ENCODE assay signal across 18 cellular contexts in genomic region chr11:124946735-124947141, GRCh38. TPM values are rescaled to one million over a fixed set of nuclear protein-coding genes. Genes with fewer than 3 reads are reported as not detected.
DNase-seq lines count a peak whose midpoint lies in the region; ATAC-seq and TF ChIP-seq lines count a peak whose summit lies in the region.
"Had no signal": no experiment of that assay in that cellular context is flagged by ENCODE, and none has a peak within 500 bp of the region (broad histone marks: within the 10 kb centered on the region; RNA-seq: fewer than 3 reads in every experiment).

No MANE protein-coding gene starts in this region.

- H3K9me3 Mint-ChIP-seq in brain (peaks cover 3 to 16% (median 11%) of the 10 kb centered on the region in 5 experiments), nephron progenitor cell (peaks cover 19% of the 10 kb centered on the region)
- peaks cover 18% of the 10 kb centered on the region for H3K9me3 Mint-ChIP-seq in activated CD8-positive, alpha-beta T cell treated with anti-CD3 and anti-CD28 coated beads, Interleukin-2, amount 10 ng/mL, durations not matched to agents 7 days and 5 days (ENCODE audit: insufficient read depth)

- DNase-seq in HPDE6-E6E7 (ENCODE audit: extremely low spot score) (peak; percentile 12), foreskin melanocyte (peak; percentile 25), putamen (ENCODE audit: low spot score) (peak; percentile 91), GM10248 (ENCODE audit: extremely low spot score) (no peak), NCI-H2227 treated with DMSO at 0.1 percent for 48 hours (lab: John Stamatoyannopoulos, UW) (no peak), nephron progenitor cell (no peak)
- DNase-seq in activated CD8-positive, alpha-beta T cell treated with anti-CD3 and anti-CD28 coated beads, Interleukin-2, amount 10 ng/mL, durations not matched to agents 7 days and 5 days = no peak
- DNase-seq: activated naive CD8-positive, alpha-beta T cell treated with anti-CD3 and anti-CD28 coated beads, Interleukin-2, amount 10 ng/mL, durations not matched to agents 7 days and 5 days; activated T-cell treated with anti-CD3 and anti-CD28 coated beads, Interleukin-2, amount 50 U/mL, for 48 hours; lower lobe of right lung; NCI-H146; NCI-H510A treated with DMSO at 0.1 percent for 48 hours; SK-N-SH had no signal

- no peak overlapping the region for H3K4me3 Mint-ChIP-seq in brain
- no peak overlapping the region for H3K4me3 Mint-ChIP-seq in activated CD8-positive, alpha-beta T cell treated with anti-CD3 and anti-CD28 coated beads, Interleukin-2, amount 10 ng/mL, durations not matched to agents 7 days and 5 days
- H3K4me3 Mint-ChIP-seq in nephron progenitor cell = no peak overlapping the region
- H3K4me3 Mint-ChIP-seq: activated naive CD8-positive, alpha-beta T cell treated with anti-CD3 and anti-CD28 coated beads, Interleukin-2, amount 10 ng/mL, durations not matched to agents 7 days and 5 days; neural crest cell had no signal

- CTCF ChIA-PET in GM10248 (lab: Yijun Ruan, JAX) = no interaction called here
- CTCF ChIA-PET in activated CD8-positive, alpha-beta T cell treated with anti-CD3 and anti-CD28 coated beads, Interleukin-2, amount 10 ng/mL, durations not matched to agents 7 days and 5 days (lab: Charles Lee) = no interaction called here

- H3K4me1 Mint-ChIP-seq in brain (peaks cover 38% of the 10 kb centered on the region), nephron progenitor cell (peaks cover 7% of the 10 kb centered on the region)
- peaks cover 20% of the 10 kb centered on the region for H3K4me1 Mint-ChIP-seq in activated CD8-positive, alpha-beta T cell treated with anti-CD3 and anti-CD28 coated beads, Interleukin-2, amount 10 ng/mL, durations not matched to agents 7 days and 5 days (ENCODE audit: low read depth)

- H3K36me3 Mint-ChIP-seq in brain (peaks cover 9% of the 10 kb centered on the region), nephron progenitor cell (ENCODE audit: low read depth) (peaks cover 8% of the 10 kb centered on the region)
- H3K36me3 Mint-ChIP-seq in activated CD8-positive, alpha-beta T cell treated with anti-CD3 and anti-CD28 coated beads, Interleukin-2, amount 10 ng/mL, durations not matched to agents 7 days and 5 days (ENCODE audit: low read depth) = peaks cover 22% of the 10 kb centered on the region

- POLR2A ChIA-PET in GM10248 (lab: Yijun Ruan, JAX) = no interaction called here
- POLR2A ChIA-PET in activated CD8-positive, alpha-beta T cell treated with anti-CD3 and anti-CD28 coated beads, Interleukin-2, amount 10 ng/mL, durations not matched to agents 7 days and 5 days (lab: Charles Lee) = no interaction called here

- TF ChIP-seq CTCF in brain (conservative IDR thresholded peaks at IDR 0.05) = no peak
- TF ChIP-seq CTCF in GM10248 (IDR thresholded peaks at IDR 0.05; ENCODE audit: control extremely low read depth, extremely low read depth, low read depth, missing control alignments) = no peak
- no peak for TF ChIP-seq CTCF in nephron progenitor cell (IDR thresholded peaks at IDR 0.05)

- peaks cover 16% of the 10 kb centered on the region for H3K27me3 Mint-ChIP-seq in brain
- H3K27me3 Mint-ChIP-seq in activated CD8-positive, alpha-beta T cell treated with anti-CD3 and anti-CD28 coated beads, Interleukin-2, amount 10 ng/mL, durations not matched to agents 7 days and 5 days (ENCODE audit: low read depth) = no peaks in the 10 kb centered on the region
- peaks cover 25% of the 10 kb centered on the region for H3K27me3 Mint-ChIP-seq in nephron progenitor cell (ENCODE audit: low read depth, poor library complexity)
- H3K27me3 Mint-ChIP-seq: activated naive CD8-positive, alpha-beta T cell treated with anti-CD3 and anti-CD28 coated beads, Interleukin-2, amount 10 ng/mL, durations not matched to agents 7 days and 5 days had no signal

- H3K27ac Mint-ChIP-seq in brain (peak overlapping the region in 4 of 5 experiments; percentile 15 to 83 (median 76)), nephron progenitor cell (no peak overlapping the region)
- no peak overlapping the region for H3K27ac Mint-ChIP-seq in activated CD8-positive, alpha-beta T cell treated with anti-CD3 and anti-CD28 coated beads, Interleukin-2, amount 10 ng/mL, durations not matched to agents 7 days and 5 days
- H3K27ac Mint-ChIP-seq: activated naive CD8-positive, alpha-beta T cell treated with anti-CD3 and anti-CD28 coated beads, Interleukin-2, amount 10 ng/mL, durations not matched to agents 7 days and 5 days had no signal

- no peak for ATAC-seq in activated CD8-positive, alpha-beta T cell treated with anti-CD3 and anti-CD28 coated beads, Interleukin-2, amount 10 ng/mL, durations not matched to agents 7 days and 5 days
- ATAC-seq: lower lobe of right lung had no signal

RNA-seq across cellular contexts. Expression of gene CCDC15, which starts 7.3 kb away (rescaled TPM):
- 2.3 TPM for polyA plus RNA-seq in brain (ENCODE audit: insufficient read depth, low read depth, low replicate concordance)
- 1 to 10 TPM; 7.7 to 8.8 TPM for total RNA-seq in activated CD8-positive, alpha-beta T cell treated with anti-CD3 and anti-CD28 coated beads, Interleukin-2, amount 10 ng/mL, durations not matched to agents 7 days and 5 days

RNA-seq across cellular contexts. Expression of gene HEPACAM, which starts 10.9 kb away (rescaled TPM):
- 66.5 TPM for polyA plus RNA-seq in brain (ENCODE audit: insufficient read depth, low read depth, low replicate concordance)
- total RNA-seq in activated CD8-positive, alpha-beta T cell treated with anti-CD3 and anti-CD28 coated beads, Interleukin-2, amount 10 ng/mL, durations not matched to agents 7 days and 5 days = not detected
- total RNA-seq: activated naive CD8-positive, alpha-beta T cell treated with anti-CD3 and anti-CD28 coated beads, Interleukin-2, amount 10 ng/mL, durations not matched to agents 7 days and 5 days; lower lobe of right lung; neural crest cell had no signal
- polyA plus RNA-seq: SK-N-SH had no signal

RNA-seq across cellular contexts. Expression of gene HEPN1, which starts 27.7 kb away (rescaled TPM):
- not detected for polyA plus RNA-seq in brain (ENCODE audit: insufficient read depth, low read depth, low replicate concordance)
- not detected for total RNA-seq in activated CD8-positive, alpha-beta T cell treated with anti-CD3 and anti-CD28 coated beads, Interleukin-2, amount 10 ng/mL, durations not matched to agents 7 days and 5 days
- total RNA-seq: activated naive CD8-positive, alpha-beta T cell treated with anti-CD3 and anti-CD28 coated beads, Interleukin-2, amount 10 ng/mL, durations not matched to agents 7 days and 5 days; epithelial cell of proximal tubule; lower lobe of right lung; neural crest cell; right atrium auricular region; subcutaneous adipose tissue had no signal
- polyA plus RNA-seq: SK-N-SH had no signal

RNA-seq across cellular contexts. Expression of gene ROBO4, which starts 49.1 kb away (rescaled TPM):
- 7.4 TPM for polyA plus RNA-seq in brain (ENCODE audit: insufficient read depth, low read depth, low replicate concordance)
- total RNA-seq in activated CD8-positive, alpha-beta T cell treated with anti-CD3 and anti-CD28 coated beads, Interleukin-2, amount 10 ng/mL, durations not matched to agents 7 days and 5 days = under 1 TPM in 1 of 2 experiments, not detected in 1; 0.05 TPM
- total RNA-seq: activated naive CD8-positive, alpha-beta T cell treated with anti-CD3 and anti-CD28 coated beads, Interleukin-2, amount 10 ng/mL, durations not matched to agents 7 days and 5 days had no signal

Comparison
In these comparisons a context has a peak if more than half of its experiments do, and no peak if none do; other contexts are left out.
1. DNase-seq: peak in HPDE6-E6E7 (single experiment), foreskin melanocyte (single experiment) and putamen (single experiment); none in GM10248 (single experiment), activated CD8-positive, alpha-beta T cell treated with anti-CD3 and anti-CD28 coated beads, Interleukin-2, amount 10 ng/mL, durations not matched to agents 7 days and 5 days (single experiment), NCI-H2227 treated with DMSO at 0.1 percent for 48 hours (single experiment) and nephron progenitor cell (single experiment).
2. H3K27ac Mint-ChIP-seq: peak in brain (4 of 5); none in activated CD8-positive, alpha-beta T cell treated with anti-CD3 and anti-CD28 coated beads, Interleukin-2, amount 10 ng/mL, durations not matched to agents 7 days and 5 days (single experiment) and nephron progenitor cell (single experiment).